Comparison of ENCODE assay signal across 11 cellular contexts in genomic region chr5:160420331-160420610, GRCh38. TPM values are rescaled to one million over a fixed set of nuclear protein-coding genes. Genes with fewer than 3 reads are reported as not detected.
DNase-seq lines count a peak whose midpoint lies in the region; ATAC-seq lines count a peak whose summit lies in the region.
"Had no signal": no experiment of that assay in that cellular context is flagged by ENCODE, and none has a peak within 500 bp of the region (broad histone marks: within the 10 kb centered on the region; RNA-seq: fewer than 3 reads in every experiment).

No MANE protein-coding gene starts in this region.

- H3K27me3 ChIP-seq in CD8-positive, alpha-beta memory T cell (ENCODE audit: insufficient read depth, low read length, poor library complexity, severe bottlenecking) = no peaks in the 10 kb centered on the region
- no peaks in the 10 kb centered on the region for H3K27me3 ChIP-seq in HUES6 (ENCODE audit: control insufficient read depth, insufficient read depth, low read length)

- peak overlapping the region in 6 of 8 donors; percentile 36 to 99 (median 92) for H3K27ac Mint-ChIP-seq in CD8-positive, alpha-beta memory T cell
- peak overlapping the region; percentile 93 for H3K27ac Mint-ChIP-seq in activated T-helper 2 cell treated with anti-CD3 and anti-CD28 coated beads, Interferon-gamma antibody, Interleukin-2, Interleukin-4, amounts not matched to agents 10 μg/mL and 5 μg/mL and 100 μg/mL, durations not matched to agents 14 hours and 24 hours and 36 hours
- H3K27ac Mint-ChIP-seq in natural killer cell treated with Interleukin-12 subunit alpha and Interleukin-12 subunit beta and Interleukin-15 and Interleukin-18, amount 100 ng/mL, for 72 hours = peak overlapping the region; percentile 93 to 100

- intact Hi-C loops in activated T-helper 2 cell treated with anti-CD3 and anti-CD28 coated beads, Interferon-gamma antibody, Interleukin-2, Interleukin-4, amounts not matched to agents 10 μg/mL and 5 μg/mL and 100 μg/mL, durations not matched to agents 14 hours and 24 hours and 36 hours (cut with micrococcal nuclease) = no loop called here

- no peak overlapping the region for H3K9ac ChIP-seq in HUES6 (ENCODE audit: low read length)

- no peak overlapping the region for H3K4me3 ChIP-seq in CD8-positive, alpha-beta memory T cell (ENCODE audit: low read length)
- H3K4me3 ChIP-seq in HUES6 (ENCODE audit: low read depth, low read length) = peak overlapping the region; percentile 88; the same call in 1 of the 2 replicates

- H3K36me3 ChIP-seq in CD8-positive, alpha-beta memory T cell (ENCODE audit: insufficient read depth, low read length) = peaks cover 1% of the 10 kb centered on the region
- peaks cover 27% of the 10 kb centered on the region for H3K36me3 ChIP-seq in HUES6 (ENCODE audit: control insufficient read depth, insufficient read depth, low read length)

- H3K9me3 ChIP-seq in CD8-positive, alpha-beta memory T cell (ENCODE audit: low read length) = no peaks in the 10 kb centered on the region
- H3K9me3 ChIP-seq in HUES6 (ENCODE audit: control insufficient read depth, insufficient read depth, low read depth, low read length) = no peaks in the 10 kb centered on the region

- no peaks in the 10 kb centered on the region for H3K9me3 Mint-ChIP-seq in CD8-positive, alpha-beta memory T cell
- no peaks in the 10 kb centered on the region for H3K9me3 Mint-ChIP-seq in activated T-helper 2 cell treated with anti-CD3 and anti-CD28 coated beads, Interferon-gamma antibody, Interleukin-2, Interleukin-4, amounts not matched to agents 10 μg/mL and 5 μg/mL and 100 μg/mL, durations not matched to agents 14 hours and 24 hours and 36 hours
- H3K9me3 Mint-ChIP-seq in natural killer cell treated with Interleukin-12 subunit alpha and Interleukin-12 subunit beta and Interleukin-15 and Interleukin-18, amount 100 ng/mL, for 72 hours = no peaks in the 10 kb centered on the region

- ATAC-seq in natural killer cell treated with Interleukin-12 subunit alpha and Interleukin-12 subunit beta and Interleukin-15 and Interleukin-18, amount 100 ng/mL, for 72 hours = no peak
- no peak for ATAC-seq in GM19463 (IDR thresholded peaks at IDR 0.05; ENCODE audit: unreplicated experiment)

- CTCF ChIA-PET in CD8-positive, alpha-beta memory T cell (lab: Charles Lee) = interaction anchor here (0.7 to 13.2 kb wide), 3 partner anchors 19 to 1158 kb away, joined by 3 to 155 read pairs (median 8); no protein-coding TSS in a partner anchor

- H3K4me1 ChIP-seq in CD8-positive, alpha-beta memory T cell (ENCODE audit: insufficient read depth, low read length) = peaks cover 42% of the 10 kb centered on the region
- H3K4me1 ChIP-seq in HUES6 (ENCODE audit: control insufficient read depth, insufficient read depth, low read length) = peaks cover 22% of the 10 kb centered on the region

- POLR2A ChIA-PET in CD8-positive, alpha-beta memory T cell (lab: Charles Lee) = interaction anchor here (1.7 kb wide), 1 partner anchor 48 kb away, joined by 7 read pairs; no protein-coding TSS in a partner anchor

- peak overlapping the region; percentile 91 for H3K27ac ChIP-seq in CD8-positive, alpha-beta memory T cell (ENCODE audit: low read depth, low read length)
- H3K27ac ChIP-seq in HUES6 (ENCODE audit: low read depth, low read length) = no peak overlapping the region

- DNase-seq in CD8-positive, alpha-beta memory T cell = no peak
- no peak for DNase-seq in activated T-helper 2 cell treated with anti-CD3 and anti-CD28 coated beads, Interferon-gamma antibody, Interleukin-2, Interleukin-4, amounts not matched to agents 10 μg/mL and 5 μg/mL and 100 μg/mL, durations not matched to agents 14 hours and 24 hours and 36 hours (ENCODE audit: low spot score)
- DNase-seq in natural killer cell treated with Interleukin-12 subunit alpha and Interleukin-12 subunit beta and Interleukin-15 and Interleukin-18, amount 100 ng/mL, for 72 hours (ENCODE audit: low spot score) = no peak
- DNase-seq in C1 segment of cervical spinal cord (lab: John Stamatoyannopoulos, UW) (no peak), HuH-7 (ENCODE audit: low spot score) (no peak), NCI-H226 (no peak)
- DNase-seq: effector CD4-positive, alpha-beta T cell; NCI-H446 treated with DMSO at 0.1 percent for 48 hours; posterior cingulate gyrus had no signal

- peaks cover 82 to 99% (median 97%) of the 10 kb centered on the region in 3 donors for H3K4me1 Mint-ChIP-seq in CD8-positive, alpha-beta memory T cell
- H3K4me1 Mint-ChIP-seq in activated T-helper 2 cell treated with anti-CD3 and anti-CD28 coated beads, Interferon-gamma antibody, Interleukin-2, Interleukin-4, amounts not matched to agents 10 μg/mL and 5 μg/mL and 100 μg/mL, durations not matched to agents 14 hours and 24 hours and 36 hours (ENCODE audit: low read depth) = peaks cover 70% of the 10 kb centered on the region
- H3K4me1 Mint-ChIP-seq in natural killer cell treated with Interleukin-12 subunit alpha and Interleukin-12 subunit beta and Interleukin-15 and Interleukin-18, amount 100 ng/mL, for 72 hours (ENCODE audit: low read depth in 2 of 2) = peaks cover 60 to 82% of the 10 kb centered on the region in 2 donors

- H3K4me3 Mint-ChIP-seq in CD8-positive, alpha-beta memory T cell = peak overlapping the region; percentile 57 to 100 (median 94)
- peak overlapping the region; percentile 96 for H3K4me3 Mint-ChIP-seq in activated T-helper 2 cell treated with anti-CD3 and anti-CD28 coated beads, Interferon-gamma antibody, Interleukin-2, Interleukin-4, amounts not matched to agents 10 μg/mL and 5 μg/mL and 100 μg/mL, durations not matched to agents 14 hours and 24 hours and 36 hours (ENCODE audit: low read depth)
- peak overlapping the region; percentile 97 for H3K4me3 Mint-ChIP-seq in natural killer cell treated with Interleukin-12 subunit alpha and Interleukin-12 subunit beta and Interleukin-15 and Interleukin-18, amount 100 ng/mL, for 72 hours

- peaks cover 0 to 4% of the 10 kb centered on the region in 2 donors for H3K27me3 Mint-ChIP-seq in CD8-positive, alpha-beta memory T cell
- no peaks in the 10 kb centered on the region for H3K27me3 Mint-ChIP-seq in activated T-helper 2 cell treated with anti-CD3 and anti-CD28 coated beads, Interferon-gamma antibody, Interleukin-2, Interleukin-4, amounts not matched to agents 10 μg/mL and 5 μg/mL and 100 μg/mL, durations not matched to agents 14 hours and 24 hours and 36 hours (ENCODE audit: low read depth)
- H3K27me3 Mint-ChIP-seq in natural killer cell treated with Interleukin-12 subunit alpha and Interleukin-12 subunit beta and Interleukin-15 and Interleukin-18, amount 100 ng/mL, for 72 hours = no peaks in the 10 kb centered on the region

- peaks cover 0 to 32% (median 0%) of the 10 kb centered on the region in 3 donors for H3K36me3 Mint-ChIP-seq in CD8-positive, alpha-beta memory T cell
- H3K36me3 Mint-ChIP-seq in activated T-helper 2 cell treated with anti-CD3 and anti-CD28 coated beads, Interferon-gamma antibody, Interleukin-2, Interleukin-4, amounts not matched to agents 10 μg/mL and 5 μg/mL and 100 μg/mL, durations not matched to agents 14 hours and 24 hours and 36 hours (ENCODE audit: low read depth) = peaks cover 50% of the 10 kb centered on the region
- H3K36me3 Mint-ChIP-seq in natural killer cell treated with Interleukin-12 subunit alpha and Interleukin-12 subunit beta and Interleukin-15 and Interleukin-18, amount 100 ng/mL, for 72 hours = peaks cover 19% of the 10 kb centered on the region

RNA-seq across cellular contexts. Expression of gene PTTG1, which starts 1.4 kb away (rescaled TPM):
- total RNA-seq in CD8-positive, alpha-beta memory T cell = 10 to 100 TPM; 79.8 to 82.2 TPM
- 40.2 TPM for polyA plus RNA-seq in CD8-positive, alpha-beta memory T cell
- total RNA-seq in activated T-helper 2 cell treated with anti-CD3 and anti-CD28 coated beads, Interferon-gamma antibody, Interleukin-2, Interleukin-4, amounts not matched to agents 10 μg/mL and 5 μg/mL and 100 μg/mL, durations not matched to agents 14 hours and 24 hours and 36 hours = 142 and 146 TPM in 2 replicates
- 100 to 1,000 TPM; 139 to 241 TPM for total RNA-seq in natural killer cell treated with Interleukin-12 subunit alpha and Interleukin-12 subunit beta and Interleukin-15 and Interleukin-18, amount 100 ng/mL, for 72 hours

RNA-seq across cellular contexts. Expression of gene SLU7, which starts 1.4 kb away (rescaled TPM):
- total RNA-seq in CD8-positive, alpha-beta memory T cell = 10 to 100 TPM; 48.3 to 55.7 TPM
- 94.1 TPM for polyA plus RNA-seq in CD8-positive, alpha-beta memory T cell
- total RNA-seq in activated T-helper 2 cell treated with anti-CD3 and anti-CD28 coated beads, Interferon-gamma antibody, Interleukin-2, Interleukin-4, amounts not matched to agents 10 μg/mL and 5 μg/mL and 100 μg/mL, durations not matched to agents 14 hours and 24 hours and 36 hours = 41.3 and 44.3 TPM in 2 replicates
- total RNA-seq in natural killer cell treated with Interleukin-12 subunit alpha and Interleukin-12 subunit beta and Interleukin-15 and Interleukin-18, amount 100 ng/mL, for 72 hours = 10 to 100 TPM; 50.7 to 62.0 TPM

RNA-seq across cellular contexts. Expression of gene FAM200C, which starts 20.4 kb away (rescaled TPM):
- 1 to 10 TPM; 1.0 to 1.2 TPM for total RNA-seq in CD8-positive, alpha-beta memory T cell
- polyA plus RNA-seq in CD8-positive, alpha-beta memory T cell = 0.12 TPM
- total RNA-seq in activated T-helper 2 cell treated with anti-CD3 and anti-CD28 coated beads, Interferon-gamma antibody, Interleukin-2, Interleukin-4, amounts not matched to agents 10 μg/mL and 5 μg/mL and 100 μg/mL, durations not matched to agents 14 hours and 24 hours and 36 hours = 1.3 and 1.4 TPM in 2 replicates
- total RNA-seq in natural killer cell treated with Interleukin-12 subunit alpha and Interleukin-12 subunit beta and Interleukin-15 and Interleukin-18, amount 100 ng/mL, for 72 hours = under 1 TPM; 0.78 to 1.00 TPM

RNA-seq across cellular contexts. Expression of gene C1QTNF2, which starts 49.8 kb away (rescaled TPM):
- not detected for total RNA-seq in CD8-positive, alpha-beta memory T cell
- polyA plus RNA-seq in CD8-positive, alpha-beta memory T cell = not detected
- not detected in 2 replicates for total RNA-seq in activated T-helper 2 cell treated with anti-CD3 and anti-CD28 coated beads, Interferon-gamma antibody, Interleukin-2, Interleukin-4, amounts not matched to agents 10 μg/mL and 5 μg/mL and 100 μg/mL, durations not matched to agents 14 hours and 24 hours and 36 hours
- not detected for total RNA-seq in natural killer cell treated with Interleukin-12 subunit alpha and Interleukin-12 subunit beta and Interleukin-15 and Interleukin-18, amount 100 ng/mL, for 72 hours
